In the genomic region with DNA sequence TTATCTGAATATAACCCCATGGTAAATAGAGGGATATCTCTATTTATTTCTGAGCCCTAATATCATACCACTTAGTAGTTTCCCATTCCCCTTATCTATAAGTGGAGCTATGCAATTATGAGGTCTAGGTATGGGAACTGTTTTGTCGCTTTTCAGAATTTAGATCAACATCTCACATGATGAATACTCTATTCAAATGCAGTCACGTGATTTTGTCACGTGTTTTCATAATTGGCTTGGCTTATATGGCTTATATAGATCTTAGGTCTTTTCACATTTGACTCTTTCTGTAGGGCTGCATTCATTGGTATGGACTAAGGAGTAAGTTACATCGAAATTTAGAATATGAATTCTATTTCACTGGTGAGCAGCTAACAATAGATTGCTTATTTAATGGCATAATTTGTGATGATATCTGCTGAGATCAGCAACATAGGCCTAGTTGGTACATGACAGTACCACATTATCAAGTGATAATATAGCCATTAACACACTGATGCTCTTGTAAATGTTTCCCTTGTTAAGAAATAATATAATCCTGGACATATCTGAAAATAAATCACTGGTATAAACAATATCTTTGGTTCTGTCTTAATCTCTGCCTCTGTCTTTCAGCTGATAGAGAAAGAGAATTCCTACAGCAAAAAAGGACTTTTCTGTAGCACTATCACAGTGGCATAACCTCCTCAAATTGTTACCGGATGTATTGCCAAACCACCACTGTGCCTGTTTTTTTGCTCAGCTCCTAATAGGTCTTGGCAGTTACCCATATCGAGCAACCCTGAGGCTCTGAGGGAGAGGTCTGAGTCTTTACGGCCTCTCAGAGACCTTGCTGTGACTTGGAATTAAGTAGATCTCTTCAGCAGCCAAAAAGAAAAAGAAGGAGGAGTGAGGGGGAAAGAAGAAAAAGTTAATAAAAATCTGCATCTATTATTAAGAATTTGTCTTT, we compare ENCODE assay signal across 1 cellular context.
TF ChIP-seq lines count a peak whose summit lies in the region.

No MANE protein-coding gene starts in this region.

TF ChIP-seq in GM23338, 12 proteins besides CTCF, POLR2A, EP300 and RAD21 (continued from another document):
- TF ChIP-seq, protein P1, sequence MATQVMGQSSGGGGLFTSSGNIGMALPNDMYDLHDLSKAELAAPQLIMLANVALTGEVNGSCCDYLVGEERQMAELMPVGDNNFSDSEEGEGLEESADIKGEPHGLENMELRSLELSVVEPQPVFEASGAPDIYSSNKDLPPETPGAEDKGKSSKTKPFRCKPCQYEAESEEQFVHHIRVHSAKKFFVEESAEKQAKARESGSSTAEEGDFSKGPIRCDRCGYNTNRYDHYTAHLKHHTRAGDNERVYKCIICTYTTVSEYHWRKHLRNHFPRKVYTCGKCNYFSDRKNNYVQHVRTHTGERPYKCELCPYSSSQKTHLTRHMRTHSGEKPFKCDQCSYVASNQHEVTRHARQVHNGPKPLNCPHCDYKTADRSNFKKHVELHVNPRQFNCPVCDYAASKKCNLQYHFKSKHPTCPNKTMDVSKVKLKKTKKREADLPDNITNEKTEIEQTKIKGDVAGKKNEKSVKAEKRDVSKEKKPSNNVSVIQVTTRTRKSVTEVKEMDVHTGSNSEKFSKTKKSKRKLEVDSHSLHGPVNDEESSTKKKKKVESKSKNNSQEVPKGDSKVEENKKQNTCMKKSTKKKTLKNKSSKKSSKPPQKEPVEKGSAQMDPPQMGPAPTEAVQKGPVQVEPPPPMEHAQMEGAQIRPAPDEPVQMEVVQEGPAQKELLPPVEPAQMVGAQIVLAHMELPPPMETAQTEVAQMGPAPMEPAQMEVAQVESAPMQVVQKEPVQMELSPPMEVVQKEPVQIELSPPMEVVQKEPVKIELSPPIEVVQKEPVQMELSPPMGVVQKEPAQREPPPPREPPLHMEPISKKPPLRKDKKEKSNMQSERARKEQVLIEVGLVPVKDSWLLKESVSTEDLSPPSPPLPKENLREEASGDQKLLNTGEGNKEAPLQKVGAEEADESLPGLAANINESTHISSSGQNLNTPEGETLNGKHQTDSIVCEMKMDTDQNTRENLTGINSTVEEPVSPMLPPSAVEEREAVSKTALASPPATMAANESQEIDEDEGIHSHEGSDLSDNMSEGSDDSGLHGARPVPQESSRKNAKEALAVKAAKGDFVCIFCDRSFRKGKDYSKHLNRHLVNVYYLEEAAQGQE (IDR thresholded peaks at IDR 0.05; ENCODE audit: unreplicated experiment): no peak
- no peak for TF ChIP-seq JUNB (IDR thresholded peaks at IDR 0.05; ENCODE audit: unreplicated experiment)
- TF ChIP-seq, protein P2, sequence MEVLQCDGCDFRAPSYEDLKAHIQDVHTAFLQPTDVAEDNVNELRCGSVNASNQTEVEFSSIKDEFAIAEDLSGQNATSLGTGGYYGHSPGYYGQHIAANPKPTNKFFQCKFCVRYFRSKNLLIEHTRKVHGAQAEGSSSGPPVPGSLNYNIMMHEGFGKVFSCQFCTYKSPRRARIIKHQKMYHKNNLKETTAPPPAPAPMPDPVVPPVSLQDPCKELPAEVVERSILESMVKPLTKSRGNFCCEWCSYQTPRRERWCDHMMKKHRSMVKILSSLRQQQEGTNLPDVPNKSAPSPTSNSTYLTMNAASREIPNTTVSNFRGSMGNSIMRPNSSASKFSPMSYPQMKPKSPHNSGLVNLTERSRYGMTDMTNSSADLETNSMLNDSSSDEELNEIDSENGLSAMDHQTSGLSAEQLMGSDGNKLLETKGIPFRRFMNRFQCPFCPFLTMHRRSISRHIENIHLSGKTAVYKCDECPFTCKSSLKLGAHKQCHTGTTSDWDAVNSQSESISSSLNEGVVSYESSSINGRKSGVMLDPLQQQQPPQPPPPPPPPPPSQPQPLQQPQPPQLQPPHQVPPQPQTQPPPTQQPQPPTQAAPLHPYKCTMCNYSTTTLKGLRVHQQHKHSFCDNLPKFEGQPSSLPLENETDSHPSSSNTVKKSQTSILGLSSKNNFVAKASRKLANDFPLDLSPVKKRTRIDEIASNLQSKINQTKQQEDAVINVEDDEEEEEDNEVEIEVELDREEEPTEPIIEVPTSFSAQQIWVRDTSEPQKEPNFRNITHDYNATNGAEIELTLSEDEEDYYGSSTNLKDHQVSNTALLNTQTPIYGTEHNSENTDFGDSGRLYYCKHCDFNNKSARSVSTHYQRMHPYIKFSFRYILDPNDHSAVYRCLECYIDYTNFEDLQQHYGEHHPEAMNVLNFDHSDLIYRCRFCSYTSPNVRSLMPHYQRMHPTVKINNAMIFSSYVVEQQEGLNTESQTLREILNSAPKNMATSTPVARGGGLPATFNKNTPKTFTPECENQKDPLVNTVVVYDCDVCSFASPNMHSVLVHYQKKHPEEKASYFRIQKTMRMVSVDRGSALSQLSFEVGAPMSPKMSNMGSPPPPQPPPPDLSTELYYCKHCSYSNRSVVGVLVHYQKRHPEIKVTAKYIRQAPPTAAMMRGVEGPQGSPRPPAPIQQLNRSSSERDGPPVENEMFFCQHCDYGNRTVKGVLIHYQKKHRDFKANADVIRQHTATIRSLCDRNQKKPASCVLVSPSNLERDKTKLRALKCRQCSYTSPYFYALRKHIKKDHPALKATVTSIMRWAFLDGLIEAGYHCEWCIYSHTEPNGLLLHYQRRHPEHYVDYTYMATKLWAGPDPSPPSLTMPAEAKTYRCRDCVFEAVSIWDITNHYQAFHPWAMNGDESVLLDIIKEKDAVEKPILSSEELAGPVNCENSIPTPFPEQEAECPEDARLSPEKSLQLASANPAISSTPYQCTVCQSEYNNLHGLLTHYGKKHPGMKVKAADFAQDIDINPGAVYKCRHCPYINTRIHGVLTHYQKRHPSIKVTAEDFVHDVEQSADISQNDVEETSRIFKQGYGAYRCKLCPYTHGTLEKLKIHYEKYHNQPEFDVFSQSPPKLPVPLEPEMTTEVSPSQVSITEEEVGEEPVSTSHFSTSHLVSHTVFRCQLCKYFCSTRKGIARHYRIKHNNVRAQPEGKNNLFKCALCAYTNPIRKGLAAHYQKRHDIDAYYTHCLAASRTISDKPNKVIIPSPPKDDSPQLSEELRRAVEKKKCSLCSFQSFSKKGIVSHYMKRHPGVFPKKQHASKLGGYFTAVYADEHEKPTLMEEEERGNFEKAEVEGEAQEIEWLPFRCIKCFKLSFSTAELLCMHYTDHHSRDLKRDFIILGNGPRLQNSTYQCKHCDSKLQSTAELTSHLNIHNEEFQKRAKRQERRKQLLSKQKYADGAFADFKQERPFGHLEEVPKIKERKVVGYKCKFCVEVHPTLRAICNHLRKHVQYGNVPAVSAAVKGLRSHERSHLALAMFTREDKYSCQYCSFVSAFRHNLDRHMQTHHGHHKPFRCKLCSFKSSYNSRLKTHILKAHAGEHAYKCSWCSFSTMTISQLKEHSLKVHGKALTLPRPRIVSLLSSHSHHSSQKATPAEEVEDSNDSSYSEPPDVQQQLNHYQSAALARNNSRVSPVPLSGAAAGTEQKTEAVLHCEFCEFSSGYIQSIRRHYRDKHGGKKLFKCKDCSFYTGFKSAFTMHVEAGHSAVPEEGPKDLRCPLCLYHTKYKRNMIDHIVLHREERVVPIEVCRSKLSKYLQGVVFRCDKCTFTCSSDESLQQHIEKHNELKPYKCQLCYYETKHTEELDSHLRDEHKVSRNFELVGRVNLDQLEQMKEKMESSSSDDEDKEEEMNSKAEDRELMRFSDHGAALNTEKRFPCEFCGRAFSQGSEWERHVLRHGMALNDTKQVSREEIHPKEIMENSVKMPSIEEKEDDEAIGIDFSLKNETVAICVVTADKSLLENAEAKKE (CRISPR knock-in tag; IDR thresholded peaks at IDR 0.05): no peak
- no peak for TF ChIP-seq ZNF114 (CRISPR knock-in tag; IDR thresholded peaks at IDR 0.05)
- TF ChIP-seq, protein P3, sequence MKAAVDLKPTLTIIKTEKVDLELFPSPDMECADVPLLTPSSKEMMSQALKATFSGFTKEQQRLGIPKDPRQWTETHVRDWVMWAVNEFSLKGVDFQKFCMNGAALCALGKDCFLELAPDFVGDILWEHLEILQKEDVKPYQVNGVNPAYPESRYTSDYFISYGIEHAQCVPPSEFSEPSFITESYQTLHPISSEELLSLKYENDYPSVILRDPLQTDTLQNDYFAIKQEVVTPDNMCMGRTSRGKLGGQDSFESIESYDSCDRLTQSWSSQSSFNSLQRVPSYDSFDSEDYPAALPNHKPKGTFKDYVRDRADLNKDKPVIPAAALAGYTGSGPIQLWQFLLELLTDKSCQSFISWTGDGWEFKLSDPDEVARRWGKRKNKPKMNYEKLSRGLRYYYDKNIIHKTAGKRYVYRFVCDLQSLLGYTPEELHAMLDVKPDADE (IDR thresholded peaks at IDR 0.05): no peak
